13 cellular contexts compared by ENCODE assay signal in genomic region chr1:1123581-1124507, GRCh38. TPM values are rescaled to one million over a fixed set of nuclear protein-coding genes. Genes with fewer than 3 reads are reported as not detected.
A peak's percentile ranks its signal among the peaks of the same experiment; 100 is the strongest.
DNase-seq lines count a peak whose midpoint lies in the region; ATAC-seq and TF ChIP-seq lines count a peak whose summit lies in the region.
"Had no signal": no experiment of that assay in that cellular context is flagged by ENCODE, and none has a peak within 500 bp of the region (broad histone marks: within the 10 kb centered on the region; RNA-seq: fewer than 3 reads in every experiment).

No MANE protein-coding gene starts in this region.

- POLR2A ChIA-PET in activated B cell treated with CpG ODN at 0.5 μM for 24 hours (lab: Charles Lee) = interaction anchor here (1.0 to 2.1 kb wide), 5 partner anchors 13 to 150 kb away, joined by 3 to 16 read pairs (median 6); partner anchors contain the start of genes B3GALT6, SDF4 and UBE2J2

- H3K4me3 Mint-ChIP-seq in activated B cell treated with CpG ODN at 0.5 μM for 24 hours = peak overlapping the region; percentile 15

- H3K4me1 Mint-ChIP-seq in activated B cell treated with CpG ODN at 0.5 μM for 24 hours = peaks cover 21% of the 10 kb centered on the region

- no peak for ATAC-seq in activated B cell treated with CpG ODN at 0.5 μM for 24 hours (ENCODE audit: low read depth)
- ATAC-seq in HG03442 (IDR thresholded peaks at IDR 0.05; ENCODE audit: unreplicated experiment) = no peak
- ATAC-seq in HG02981 (IDR thresholded peaks at IDR 0.05; ENCODE audit: unreplicated experiment) = no peak

- H3K36me3 Mint-ChIP-seq in activated B cell treated with CpG ODN at 0.5 μM for 24 hours (ENCODE audit: low read depth) = no peaks in the 10 kb centered on the region

- no peak for TF ChIP-seq CTCF in activated B cell treated with CpG ODN at 0.5 μM for 24 hours (IDR thresholded peaks at IDR 0.05)

- intact Hi-C loops in activated B cell treated with CpG ODN at 0.5 μM for 24 hours (cut with micrococcal nuclease) = loop anchor here (2.0 kb wide), 1 partner anchor 13 kb away; no protein-coding TSS in a partner anchor

- H3K27me3 Mint-ChIP-seq in activated B cell treated with CpG ODN at 0.5 μM for 24 hours = peaks cover 4% of the 10 kb centered on the region

- DNase-seq in AG08395 (ENCODE audit: low spot score) (peak; percentile 48), EL (peak; percentile 63), activated B cell treated with CpG ODN at 0.5 μM for 24 hours (no peak), iris pigment epithelial cell (ENCODE audit: low read depth) (peak; percentile 9), DMS153 (lab: John Stamatoyannopoulos, UW) (no peak), DMS 273 treated with DMSO at 0.1 percent for 48 hours (lab: John Stamatoyannopoulos, UW) (no peak)
- DNase-seq: activated CD8-positive, alpha-beta memory T cell treated with anti-CD3 and anti-CD28 coated beads, Interleukin-2, amount 50 U/mL, for 4 hours; caudate nucleus; NCI-H2171 had no signal

- peak overlapping the region; percentile 50 for H3K27ac Mint-ChIP-seq in activated B cell treated with CpG ODN at 0.5 μM for 24 hours

- CTCF ChIA-PET in activated B cell treated with CpG ODN at 0.5 μM for 24 hours (lab: Charles Lee) = interaction anchor here (0.6 to 4.8 kb wide), 7 partner anchors 60 to 167 kb away, joined by 3 to 102 read pairs (median 8); no protein-coding TSS in a partner anchor

- H3K9me3 Mint-ChIP-seq in activated B cell treated with CpG ODN at 0.5 μM for 24 hours = no peaks in the 10 kb centered on the region

RNA-seq across cellular contexts. Expression of gene C1orf159, which starts 8.0 kb away (rescaled TPM):
- total RNA-seq in activated B cell treated with CpG ODN at 0.5 μM for 24 hours = 20.8 and 26.5 TPM in 2 replicates

RNA-seq across cellular contexts. Expression of gene RNF223, which starts 49.7 kb away (rescaled TPM):
- not detected in 2 replicates for total RNA-seq in activated B cell treated with CpG ODN at 0.5 μM for 24 hours
- total RNA-seq: Daoy had no signal

RNA-seq across cellular contexts. Expression of gene TTLL10, which starts 49.8 kb away (rescaled TPM):
- 0.16 TPM in 1 of 2 replicates, not detected in the other for total RNA-seq in activated B cell treated with CpG ODN at 0.5 μM for 24 hours
- total RNA-seq: Daoy, urinary bladder had no signal

Comparison
In these comparisons a context has a peak if more than half of its experiments do, and no peak if none do; other contexts are left out.
1. DNase-seq: peak in AG08395 (single experiment), EL (single experiment) and iris pigment epithelial cell (single experiment); none in activated B cell treated with CpG ODN at 0.5 μM for 24 hours (single experiment), DMS153 (single experiment) and DMS 273 treated with DMSO at 0.1 percent for 48 hours (single experiment).